In genomic region chr3:55482496-55483195, GRCh38 we compare ENCODE assay signal across 11 cellular contexts. TPM values are rescaled to one million over a fixed set of nuclear protein-coding genes. Genes with fewer than 3 reads are reported as not detected.
DNase-seq lines count a peak whose midpoint lies in the region; ATAC-seq, FAIRE-seq and TF ChIP-seq lines count a peak whose summit lies in the region.
"Had no signal": no experiment of that assay in that cellular context is flagged by ENCODE, and none has a peak within 500 bp of the region (broad histone marks: within the 10 kb centered on the region; RNA-seq: fewer than 3 reads in every experiment).

No MANE protein-coding gene starts in this region.

- DNase-seq in GM23248 (peak; percentile 68), GM12878 (ENCODE audit: low read depth, low spot score) (no peak), iris pigment epithelial cell (ENCODE audit: low read depth) (peak; percentile 77), smooth muscle cell (lab: John Stamatoyannopoulos, UW; ENCODE audit: unreplicated experiment) (no peak), glomerular visceral epithelial cell (ENCODE audit: extremely low spot score) (no peak), GDM1 (lab: John Stamatoyannopoulos, UW) (no peak), AML-193 (lab: John Stamatoyannopoulos, UW) (no peak)
- DNase-seq: activated CD4-positive, alpha-beta T cell treated with anti-CD3 and anti-CD28 coated beads, Interleukin-2, amount 50 U/mL, for 4 hours; GF-D8; NCI-H1105 treated with DMSO at 0.1 percent for 48 hours had no signal

- H3K4me2 ChIP-seq in GM23248 (ENCODE audit: unreplicated experiment), result peak overlapping the region; percentile 75
- peak overlapping the region; percentile 68 for H3K4me2 ChIP-seq in GM12878 (ENCODE audit: control insufficient read depth, insufficient read depth)
- peak overlapping the region; percentile 93 for H3K4me2 ChIP-seq in smooth muscle cell

- no TSS peak for BruUV-seq in GM12878 (replicated peaks; lab: Mats Ljungman, UMichigan)

- CTCF ChIA-PET in GM12878 (lab: Yijun Ruan, JAX), result interaction anchor here (0.8 to 1.3 kb wide), 3 partner anchors 238 to 263 kb away, joined by 3 to 4 read pairs (median 3); no protein-coding TSS in a partner anchor

- H3K27ac ChIP-seq in GM23248 (peak overlapping the region; percentile 73), GM12878 (ENCODE audit: control insufficient read depth, insufficient read depth) (no peak overlapping the region), smooth muscle cell (ENCODE audit: low read depth) (peak overlapping the region; percentile 86)

- peak overlapping the region; percentile 97 for H3K4me3 ChIP-seq in GM23248
- H3K4me3 ChIP-seq in GM12878, result peak overlapping the region; percentile 47; the same call in 1 of the 2 replicates
- peak overlapping the region; percentile 86 for H3K4me3 ChIP-seq in smooth muscle cell

- WGBS in GM23248 (ENCODE audit: low coverage in 1 of 2, low lambda C conversion rate in 2 of 2, missing lambda C conversion rate in 2 of 2), 2 experiments, result 5 to 7% methylated on average over 28 to 38 of the region's 38 CpGs
- WGBS in GM12878 (ENCODE audit: insufficient coverage, insufficient replicate concordance, low lambda C conversion rate, missing lambda C conversion rate), result 7% methylated on average over 33 of the region's 38 CpGs
- 3% methylated on average over 38 of the region's 38 CpGs for WGBS in smooth muscle cell (ENCODE audit: low lambda C conversion rate)

- TF ChIP-seq EP300 in GM12878 (IDR thresholded peaks at IDR 0.05; ENCODE audit: borderline replicate concordance in 1 of 2, control insufficient read depth in 1 of 2, low read depth in 2 of 2, low read length in 2 of 2), result no peak

- H3K9ac ChIP-seq in GM23248, result peak overlapping the region; percentile 78
- 0 out of 2 replicates have a peak overlapping the region, but pooled peaks have one; percentile 2 for H3K9ac ChIP-seq in GM12878 (ENCODE audit: control insufficient read depth, insufficient read depth, low read length)
- H3K9ac ChIP-seq in smooth muscle cell (ENCODE audit: low read depth), result peak overlapping the region; percentile 81

- no peak for TF ChIP-seq RAD21 in GM12878 (IDR thresholded peaks at IDR 0.05; ENCODE audit: insufficient read depth, low read depth, low read length)

- peak overlapping the region; percentile 5; the same call in 1 of the 2 replicates for H2AFZ ChIP-seq in GM23248
- H2AFZ ChIP-seq in GM12878 (ENCODE audit: control insufficient read depth, low read depth, low read length), result no peak overlapping the region; the same call in 1 of the 2 replicates
- peak overlapping the region; percentile 68 for H2AFZ ChIP-seq in smooth muscle cell (ENCODE audit: low read depth)

- peaks cover 54% of the 10 kb centered on the region for H3F3A ChIP-seq in GM23248 (ENCODE audit: insufficient read depth)
- H3F3A ChIP-seq in smooth muscle cell (ENCODE audit: low read depth), result peaks cover 11% of the 10 kb centered on the region

- H3K4me1 ChIP-seq in GM23248 (ENCODE audit: insufficient read depth), result peaks cover 26% of the 10 kb centered on the region
- peaks cover 13% of the 10 kb centered on the region; the same call in 1 of the 2 replicates for H3K4me1 ChIP-seq in GM12878 (ENCODE audit: control insufficient read depth, insufficient read depth, low read length)
- H3K4me1 ChIP-seq in smooth muscle cell (ENCODE audit: low read depth), result peaks cover 24% of the 10 kb centered on the region

- intact Hi-C loops in GM12878 (cut with micrococcal nuclease; ENCODE audit: unreplicated experiment), result loop anchor here (10.0 kb wide), 1 partner anchor 172 kb away; no protein-coding TSS in a partner anchor

- TF ChIP-seq POLR2A in GM12878 (IDR thresholded peaks at IDR 0.05; ENCODE audit: low read depth, low read length), result no peak

- in situ Hi-C loops in GM23248 (cut with MboI) (loop anchor here (10.0 to 25.0 kb wide), 3 partner anchors 318 to 1045 kb away; no protein-coding TSS in a partner anchor), GM12878 (cut with MboI) (loop anchor here (5.0 kb wide), 2 partner anchors 240 to 770 kb away; no protein-coding TSS in a partner anchor)

- POLR2A ChIA-PET in GM12878 (lab: Charles Lee), result no interaction called here

- H3K79me2 ChIP-seq in GM23248 (ENCODE audit: insufficient read depth), result peaks cover 98% of the 10 kb centered on the region
- no peaks in the 10 kb centered on the region for H3K79me2 ChIP-seq in GM12878 (ENCODE audit: control insufficient read depth, insufficient read depth, low read length)
- peaks cover 62% of the 10 kb centered on the region for H3K79me2 ChIP-seq in smooth muscle cell (ENCODE audit: low read depth)

- no peaks in the 10 kb centered on the region for H4K20me1 ChIP-seq in GM23248 (ENCODE audit: insufficient read depth)
- no peaks in the 10 kb centered on the region; the same call in 1 of the 2 replicates for H4K20me1 ChIP-seq in GM12878 (ENCODE audit: control insufficient read depth, insufficient read depth)
- peaks cover 19% of the 10 kb centered on the region for H4K20me1 ChIP-seq in smooth muscle cell (ENCODE audit: low read depth)

- no peaks in the 10 kb centered on the region for H3K9me2 ChIP-seq in GM23248 (ENCODE audit: insufficient read depth)

- no peak for FAIRE-seq in GM12878 (lab: Jason Lieb, UNC)

- TF ChIP-seq CTCF in GM12878 (IDR thresholded peaks at IDR 0.05 in 2 of 3, conservative IDR thresholded peaks at IDR 0.05 in 1 of 3; ENCODE audit: control insufficient read depth in 2 of 3, extremely low read depth in 1 of 3, insufficient read depth in 1 of 3, low read depth in 3 of 3, low read length in 3 of 3) (no peak), smooth muscle cell (IDR thresholded peaks at IDR 0.05; ENCODE audit: borderline replicate concordance, insufficient read depth, poor library complexity, severe bottlenecking) (no peak)

- SMC1A ChIA-PET in GM12878 (lab: Charles Lee; ENCODE audit: uncharacterized antibody, unreplicated experiment), result no interaction called here

- ATAC-seq in GM12878 (peak; percentile 25), HG03135 (IDR thresholded peaks at IDR 0.05; ENCODE audit: unreplicated experiment) (no peak)

- H3K9me3 ChIP-seq in GM23248 (ENCODE audit: low read depth), result no peaks in the 10 kb centered on the region
- no peaks in the 10 kb centered on the region for H3K9me3 ChIP-seq in GM12878 (replicated peaks; ENCODE audit: control insufficient read depth, insufficient read depth, low read length)
- no peaks in the 10 kb centered on the region for H3K9me3 ChIP-seq in smooth muscle cell (replicated peaks; ENCODE audit: low read depth)

- RAD21 ChIA-PET in GM12878 (lab: Charles Lee; ENCODE audit: unreplicated experiment), result no interaction called here

- H3K27me3 ChIP-seq in GM23248 (replicated peaks; ENCODE audit: insufficient read depth), result no peaks in the 10 kb centered on the region
- H3K27me3 ChIP-seq in GM12878 (replicated peaks in 1 of 2; ENCODE audit: control insufficient read depth in 2 of 2, insufficient read depth in 2 of 2, low read length in 1 of 2), result peaks cover 12 to 32% of the 10 kb centered on the region in 2 experiments
- no peaks in the 10 kb centered on the region for H3K27me3 ChIP-seq in smooth muscle cell (ENCODE audit: low read depth)

- H3K36me3 ChIP-seq in GM23248 (ENCODE audit: low read depth) (peaks cover 18% of the 10 kb centered on the region), GM12878 (ENCODE audit: control insufficient read depth in 2 of 2, insufficient read depth in 2 of 2, low read length in 1 of 2) (no peaks in the 10 kb centered on the region), smooth muscle cell (ENCODE audit: low read depth) (no peaks in the 10 kb centered on the region)

TF ChIP-seq in GM12878, 131 proteins besides CTCF, POLR2A, EP300 and RAD21 (continues in another document):
- TF ChIP-seq SIN3A (IDR thresholded peaks at IDR 0.05; ENCODE audit: low read depth, low read length) (no peak), MYB (IDR thresholded peaks at IDR 0.05; ENCODE audit: borderline replicate concordance, low read depth, low read length) (no peak), ZNF384 (IDR thresholded peaks at IDR 0.05; ENCODE audit: borderline replicate concordance, low read depth, low read length) (no peak), HDAC6 (IDR thresholded peaks at IDR 0.05; ENCODE audit: unreplicated experiment) (no peak)

RNA-seq across cellular contexts. Expression of gene WNT5A, which starts 4.5 kb away (rescaled TPM):
- total RNA-seq in GM23248 (2014; rRNA removed; shearing (Covaris generic)), result 281 and 298 TPM in 2 replicates
- polyA plus RNA-seq in GM23248 (2016; fragmentation: Nextera tagmentation; extraction: Ambion mirVana) (74.0 and 76.1 TPM in 2 replicates), GM12878 (2011; rRNA removed) (2.8 and 3.6 TPM in 2 replicates), GM12878 (2014; fragmentation: Illumina TruSeq; extraction: Trizol) (0.48 TPM in 2 replicates), GM12878 (2014; fragmentation: Nextera tagmentation; extraction: Ambion mirVana) (under 1 TPM; 0.11 TPM), GM12878 (2014; rRNA removed) (0.42 and 0.82 TPM in 2 replicates), GM12878 (2016; fragmentation: Nextera tagmentation; extraction: Ambion mirVana) (under 1 TPM; 0.06 to 0.09 TPM), smooth muscle cell (12.0 and 20.8 TPM in 2 replicates)
- total RNA-seq in GM12878 (2013; cell fraction: nucleolus; rRNA removed), result 6.3 and 7.8 TPM in 2 replicates
- total RNA-seq in GM12878 (2014; rRNA removed) (0.27 and 0.34 TPM in 2 replicates), GM12878 (2014; rRNA removed; fragmentation: Illumina TruSeq; extraction: Trizol) (0.32 and 0.45 TPM in 2 replicates), GM12878 (2021) (1.1 and 1.7 TPM in 2 replicates), smooth muscle cell (54.8 and 81.8 TPM in 2 replicates)
- polyA plus RNA-seq in GM12878 (2011; ENCODE audit: low read depth), result 0.13 TPM
- polyA plus RNA-seq in GM12878 (2011; cell fraction: cytosol; rRNA removed), result 2.7 and 4.0 TPM in 2 replicates
- 11.6 and 12.0 TPM in 2 replicates for polyA plus RNA-seq in GM12878 (2011; cell fraction: nucleus; rRNA removed)
- polyA plus RNA-seq in GM12878 (2012), result 0.35 and 1.1 TPM in 2 replicates
- 3.9 and 8.4 TPM in 2 replicates for polyA minus RNA-seq in GM12878 (2011; rRNA and poly(A)+ RNA removed)
- polyA minus RNA-seq in GM12878 (2011; cell fraction: cytosol; rRNA and poly(A)+ RNA removed), result 2.9 and 3.9 TPM in 2 replicates
- polyA minus RNA-seq in GM12878 (2011; cell fraction: nucleus; rRNA and poly(A)+ RNA removed), result 4.0 and 4.9 TPM in 2 replicates

Comparison
In these comparisons a context has a peak if more than half of its experiments do, and no peak if none do; other contexts are left out.
1. DNase-seq: peak in GM23248 (single experiment) and iris pigment epithelial cell (single experiment); none in GM12878 (single experiment), smooth muscle cell (single experiment), glomerular visceral epithelial cell (single experiment), GDM1 (single experiment) and AML-193 (0 of 2).
2. H3K4me3 ChIP-seq: peak in every context shown above with its lines; median percentile 97 in GM23248; 86 in smooth muscle cell; 47 in GM12878.
3. H3K9ac ChIP-seq: peak in every context shown above with its lines; median percentile 81 in smooth muscle cell; 78 in GM23248; 2 in GM12878.
4. Peak in every context shown above with its lines, with median percentiles within 50 percentile points of each other: H3K4me2 ChIP-seq.